19 cellular contexts compared by ENCODE assay signal in genomic region chr14:68747366-68747765, GRCh38. TPM values are rescaled to one million over a fixed set of nuclear protein-coding genes. Genes with fewer than 3 reads are reported as not detected.
DNase-seq lines count a peak whose midpoint lies in the region; ATAC-seq and TF ChIP-seq lines count a peak whose summit lies in the region.
"Had no signal": no experiment of that assay in that cellular context is flagged by ENCODE, and none has a peak within 500 bp of the region (broad histone marks: within the 10 kb centered on the region; RNA-seq: fewer than 3 reads in every experiment).

No MANE protein-coding gene starts in this region.

- DNase-seq in T47D (ENCODE audit: low read depth in 1 of 2, low spot score in 1 of 2) (peak; percentile 30 to 69), breast epithelium (ENCODE audit: low spot score in 2 of 2) (no peak), mesothelial cell of epicardium (ENCODE audit: low spot score in 2 of 2, unreplicated experiment in 2 of 2) (no peak), upper lobe of right lung (no peak), dedifferentiated amniotic fluid mesenchymal stem cell (ENCODE audit: extremely low spot score) (no peak)
- DNase-seq: 8988T, GF-D8, H7, NCI-H1105, NCI-H1694, NCI-H2107, NCI-H2227 treated with DMSO at 0.1 percent for 48 hours, NCI-H524 had no signal

- in situ Hi-C loops in T47D (cut with HindIII; ENCODE audit: low pct_unique_long_range_greater_than_20kb, low sequenced_read_pairs): no loop called here

- TF ChIP-seq CTCF in breast epithelium (IDR thresholded peaks at IDR 0.05): no peak
- no peak for TF ChIP-seq CTCF in mesothelial cell of epicardium (IDR thresholded peaks at IDR 0.05; ENCODE audit: unreplicated experiment)
- TF ChIP-seq CTCF in upper lobe of right lung (IDR thresholded peaks at IDR 0.05): no peak

- peak; percentile 28 for ATAC-seq in upper lobe of right lung
- no peak for ATAC-seq in GM18519 (IDR thresholded peaks at IDR 0.05; ENCODE audit: low FRiP score, unreplicated experiment)
- no peak for ATAC-seq in GM19397 (IDR thresholded peaks at IDR 0.05; ENCODE audit: unreplicated experiment)
- ATAC-seq: Panc1, Right ventricle myocardium inferior had no signal

- H3K4me1 ChIP-seq in breast epithelium: no peaks in the 10 kb centered on the region
- peaks cover 4% of the 10 kb centered on the region for H3K4me1 ChIP-seq in upper lobe of right lung

- no peak overlapping the region for H3K4me3 Mint-ChIP-seq in dendritic cell treated with granulocyte-macrophage colony-stimulating factor and Interleukin-4, amounts not matched to agents 40 ng/mL and 50 ng/mL, for 4 days
- no peak overlapping the region for H3K4me3 Mint-ChIP-seq in mesothelial cell of epicardium

- no peaks in the 10 kb centered on the region for H3K9me3 ChIP-seq in breast epithelium
- no peaks in the 10 kb centered on the region for H3K9me3 ChIP-seq in upper lobe of right lung
- H3K9me3 ChIP-seq: BLaER1 treated with 17β-estradiol and CSF1 and Interleukin-3, amounts not matched to agents 10 nM and 100 nM had no signal

- TF ChIP-seq POLR2A in breast epithelium (IDR thresholded peaks at IDR 0.05): no peak

- H3K27ac ChIP-seq in breast epithelium (no peak overlapping the region), upper lobe of right lung (no peak overlapping the region)
- H3K27ac ChIP-seq: BLaER1 treated with 17β-estradiol and CSF1 and Interleukin-3, amounts not matched to agents 10 nM and 100 nM had no signal

- no peaks in the 10 kb centered on the region for H3K9me3 Mint-ChIP-seq in dendritic cell treated with granulocyte-macrophage colony-stimulating factor and Interleukin-4, amounts not matched to agents 40 ng/mL and 50 ng/mL, for 4 days
- H3K9me3 Mint-ChIP-seq in mesothelial cell of epicardium: no peaks in the 10 kb centered on the region

- H3K27me3 Mint-ChIP-seq in dendritic cell treated with granulocyte-macrophage colony-stimulating factor and Interleukin-4, amounts not matched to agents 40 ng/mL and 50 ng/mL, for 4 days: peaks cover 63% of the 10 kb centered on the region
- H3K27me3 Mint-ChIP-seq in mesothelial cell of epicardium (ENCODE audit: low read depth): no peaks in the 10 kb centered on the region

- H3K36me3 ChIP-seq in breast epithelium (no peaks in the 10 kb centered on the region), upper lobe of right lung (no peaks in the 10 kb centered on the region)
- H3K36me3 ChIP-seq: BLaER1 treated with 17β-estradiol and CSF1 and Interleukin-3, amounts not matched to agents 10 nM and 100 nM had no signal

- peaks cover 44% of the 10 kb centered on the region for H3K4me1 Mint-ChIP-seq in dendritic cell treated with granulocyte-macrophage colony-stimulating factor and Interleukin-4, amounts not matched to agents 40 ng/mL and 50 ng/mL, for 4 days (ENCODE audit: low read depth)
- peaks cover 53% of the 10 kb centered on the region for H3K4me1 Mint-ChIP-seq in mesothelial cell of epicardium

- intact Hi-C loops in breast epithelium (cut with DNase I; ENCODE audit: low total_unique reads) (no loop called here), upper lobe of right lung (cut with DNase I) (no loop called here)
- intact Hi-C loops in dendritic cell treated with granulocyte-macrophage colony-stimulating factor and Interleukin-4, amounts not matched to agents 40 ng/mL and 50 ng/mL, for 4 days (cut with micrococcal nuclease): no loop called here

- no peaks in the 10 kb centered on the region for H3K27me3 ChIP-seq in breast epithelium
- H3K27me3 ChIP-seq in upper lobe of right lung: no peaks in the 10 kb centered on the region

- H3K36me3 Mint-ChIP-seq in dendritic cell treated with granulocyte-macrophage colony-stimulating factor and Interleukin-4, amounts not matched to agents 40 ng/mL and 50 ng/mL, for 4 days (ENCODE audit: low read depth): no peaks in the 10 kb centered on the region
- H3K36me3 Mint-ChIP-seq in mesothelial cell of epicardium: no peaks in the 10 kb centered on the region

- no peak overlapping the region for H3K4me3 ChIP-seq in breast epithelium
- no peak overlapping the region for H3K4me3 ChIP-seq in upper lobe of right lung
- H3K4me3 ChIP-seq: BLaER1 treated with 17β-estradiol and CSF1 and Interleukin-3, amounts not matched to agents 10 nM and 100 nM had no signal

- peak overlapping the region; percentile 44 for H3K27ac Mint-ChIP-seq in dendritic cell treated with granulocyte-macrophage colony-stimulating factor and Interleukin-4, amounts not matched to agents 40 ng/mL and 50 ng/mL, for 4 days
- peak overlapping the region; percentile 90 for H3K27ac Mint-ChIP-seq in mesothelial cell of epicardium

RNA-seq across cellular contexts. Expression of gene ZFP36L1, which starts 45.5 kb away (rescaled TPM):
- 100 to 1,000 TPM; 198 to 737 (median 492) TPM for total RNA-seq in breast epithelium
- total RNA-seq in mesothelial cell of epicardium: 377 to 390 TPM (median 382 TPM) in 3 replicates
- total RNA-seq in upper lobe of right lung: 187 TPM

Comparison
In these comparisons a context has a peak if more than half of its experiments do, and no peak if none do; other contexts are left out.
1. DNase-seq: peak in T47D (2 of 2); none in breast epithelium (0 of 2), mesothelial cell of epicardium (0 of 2), upper lobe of right lung (single experiment) and dedifferentiated amniotic fluid mesenchymal stem cell (single experiment).